1 cellular context compared by ENCODE assay signal in genomic region chr19:40901975-40902750, GRCh38.
A peak's percentile ranks its signal among the peaks of the same experiment; 100 is the strongest.
TF ChIP-seq lines count a peak whose summit lies in the region.

No MANE protein-coding gene starts in this region.

TF ChIP-seq in HEK293, 187 proteins besides CTCF, POLR2A, EP300 and RAD21:
- 0 out of 2 replicates have a peak, but pooled peaks have one; percentile 5 for TF ChIP-seq ZNF398 (tag by site-specific recombination; IDR thresholded peaks at IDR 0.05)
- 0 out of 2 replicates have a peak, but pooled peaks have one; percentile 13 for TF ChIP-seq OSR2 (tag by site-specific recombination; IDR thresholded peaks at IDR 0.05)
- peak; percentile 79; the same call in 1 of the 2 replicates for TF ChIP-seq SCRT1 (tag by site-specific recombination; IDR thresholded peaks at IDR 0.05; ENCODE audit: borderline replicate concordance)
- peak; percentile 99 for TF ChIP-seq SCRT2 (tag by site-specific recombination; IDR thresholded peaks at IDR 0.05)
- TF ChIP-seq ZNF362 (tag by site-specific recombination; IDR thresholded peaks at IDR 0.05) = peak; percentile 74; the same call in 1 of the 2 replicates
